Comparison of ENCODE assay signal across 14 cellular contexts in genomic region chr9:109453210-109453842, GRCh38. TPM values are rescaled to one million over a fixed set of nuclear protein-coding genes. Genes with fewer than 3 reads are reported as not detected.
DNase-seq lines count a peak whose midpoint lies in the region; ATAC-seq, FAIRE-seq and TF ChIP-seq lines count a peak whose summit lies in the region.
"Had no signal": no experiment of that assay in that cellular context is flagged by ENCODE, and none has a peak within 500 bp of the region (broad histone marks: within the 10 kb centered on the region; RNA-seq: fewer than 3 reads in every experiment).

No MANE protein-coding gene starts in this region.

- H3K27me3 ChIP-seq in cardiac muscle cell, result no peaks in the 10 kb centered on the region
- H3K27me3 ChIP-seq in HepG2 (ENCODE audit: control insufficient read depth in 1 of 2, insufficient read depth in 2 of 2, low read length in 2 of 2), result no peaks in the 10 kb centered on the region

- no peaks in the 10 kb centered on the region for H3K27me3 Mint-ChIP-seq in type B pancreatic cell

- CTCF ChIA-PET in HepG2 (lab: Yijun Ruan, JAX; ENCODE audit: low intra/inter-chr PET ratio, low total read pairs), result no interaction called here

- H3K4me1 ChIP-seq in cardiac muscle cell (ENCODE audit: low read depth) (peaks cover 5% of the 10 kb centered on the region), HepG2 (ENCODE audit: insufficient read depth, low read length) (no peaks in the 10 kb centered on the region)

- TF ChIP-seq CTCF in cardiac muscle cell (IDR thresholded peaks at IDR 0.05; ENCODE audit: low read depth, low read length), result no peak
- TF ChIP-seq CTCF in type B pancreatic cell (conservative IDR thresholded peaks at IDR 0.05), result no peak
- no peak for TF ChIP-seq CTCF in HepG2 (CRISPR knock-in tag; IDR thresholded peaks at IDR 0.05)

- TF ChIP-seq POLR2A in HepG2 (IDR thresholded peaks at IDR 0.05; ENCODE audit: insufficient read depth in 1 of 2, low read depth in 2 of 2, low read length in 2 of 2), result no peak

- intact Hi-C loops in Right ventricle myocardium inferior (cut with DNase I) (no loop called here), HepG2 (cut with micrococcal nuclease; ENCODE audit: unreplicated experiment) (no loop called here)

- in situ Hi-C loops in HepG2 (cut with HindIII; ENCODE audit: extremely low pct_ligation_motif_present, low pct_unique_long_range_greater_than_20kb), result no loop called here

- no peak overlapping the region for H3K4me3 Mint-ChIP-seq in type B pancreatic cell
- H3K4me3 Mint-ChIP-seq: activated CD8-positive, alpha-beta T cell treated with anti-CD3 and anti-CD28 coated beads, Interleukin-2, amount 10 ng/mL, durations not matched to agents 7 days and 5 days had no signal

- 86% methylated on average over 3 of the region's 3 CpGs for WGBS in HepG2 (ENCODE audit: low lambda C conversion rate)

- TF ChIP-seq RAD21 in HepG2 (CRISPR knock-in tag; IDR thresholded peaks at IDR 0.05), result no peak

- H3K36me3 ChIP-seq in cardiac muscle cell (no peaks in the 10 kb centered on the region), HepG2 (replicated peaks in 1 of 2; ENCODE audit: control insufficient read depth in 1 of 2, insufficient read depth in 2 of 2, low read length in 2 of 2) (peaks cover 0 to 31% of the 10 kb centered on the region in 2 experiments; a peak in 3 of 5 replicates)

- H3K4me2 ChIP-seq in HepG2 (ENCODE audit: low read depth, low read length), result no peak overlapping the region

- H3K4me1 Mint-ChIP-seq in type B pancreatic cell (ENCODE audit: unreplicated experiment), result peaks cover 5% of the 10 kb centered on the region

- H2AFZ ChIP-seq in HepG2 (ENCODE audit: low read length), result no peak overlapping the region

- H3K27ac ChIP-seq in cardiac muscle cell (peak overlapping the region; percentile 39), HepG2 (ENCODE audit: extremely low read length, insufficient read depth, low read length) (no peak overlapping the region)

- no peak for FAIRE-seq in HepG2 (lab: Jason Lieb, UNC)
- FAIRE-seq: A204.1, frontal cortex, small intestine had no signal

- no peak overlapping the region for H3K9ac ChIP-seq in HepG2 (ENCODE audit: insufficient read depth, low read depth, low read length)

- DNase-seq in cardiac muscle cell (ENCODE audit: low read depth in 1 of 2, low spot score in 1 of 2) (peak in 1 of 2 donors; percentile 87), Right ventricle myocardium inferior (ENCODE audit: missing footprints) (no peak), amniotic epithelial cell (ENCODE audit: low read depth) (peak; percentile 99), glomerular visceral epithelial cell (ENCODE audit: extremely low spot score) (peak; percentile 12), type B pancreatic cell (ENCODE audit: extremely low spot score, unreplicated experiment) (no peak), HepG2 (ENCODE audit: low spot score) (no peak)
- DNase-seq in activated naive CD4-positive, alpha-beta T cell treated with anti-CD3 and anti-CD28 coated beads, Interleukin-2, amount 50 U/mL, for 16 hours, result no peak
- DNase-seq: activated CD8-positive, alpha-beta T cell treated with anti-CD3 and anti-CD28 coated beads, Interleukin-2, amount 10 ng/mL, durations not matched to agents 7 days and 5 days; amygdala; NCI-H2029; small intestine had no signal

- peak overlapping the region; percentile 67 for H3K27ac Mint-ChIP-seq in type B pancreatic cell
- H3K27ac Mint-ChIP-seq: activated CD8-positive, alpha-beta T cell treated with anti-CD3 and anti-CD28 coated beads, Interleukin-2, amount 10 ng/mL, durations not matched to agents 7 days and 5 days had no signal

- H3K4me3 ChIP-seq in cardiac muscle cell (no peak overlapping the region), HepG2 (replicated peaks in 1 of 3; ENCODE audit: insufficient read depth in 1 of 3, low read depth in 2 of 3, low read length in 3 of 3) (no peak overlapping the region)

- H3K79me2 ChIP-seq in HepG2 (ENCODE audit: insufficient read depth, low read length), result no peaks in the 10 kb centered on the region

- H3K36me3 Mint-ChIP-seq in type B pancreatic cell, result no peaks in the 10 kb centered on the region

- ATAC-seq in Right ventricle myocardium inferior, result no peak
- no peak for ATAC-seq in HG02610 (IDR thresholded peaks at IDR 0.05; ENCODE audit: unreplicated experiment)
- ATAC-seq in HepG2, result no peak
- ATAC-seq: activated CD8-positive, alpha-beta T cell treated with anti-CD3 and anti-CD28 coated beads, Interleukin-2, amount 10 ng/mL, durations not matched to agents 7 days and 5 days had no signal

- TF ChIP-seq EP300 in HepG2 (IDR thresholded peaks at IDR 0.05; ENCODE audit: low read depth in 2 of 2, low read length in 2 of 2), result no peak
- TF ChIP-seq EP300 in HepG2 (CRISPR knock-in tag; IDR thresholded peaks at IDR 0.05; ENCODE audit: borderline replicate concordance), result no peak

- no TSS peak for BruUV-seq in HepG2 (replicated peaks; lab: Mats Ljungman, UMichigan)

- H3K9me3 ChIP-seq in cardiac muscle cell (ENCODE audit: low read depth) (no peaks in the 10 kb centered on the region), HepG2 (ENCODE audit: low read length) (no peaks in the 10 kb centered on the region)

- POLR2A ChIA-PET in HepG2 (lab: Yijun Ruan, JAX), result no interaction called here

- no peaks in the 10 kb centered on the region for H3K9me3 Mint-ChIP-seq in type B pancreatic cell

- H4K20me1 ChIP-seq in HepG2 (ENCODE audit: insufficient read depth, low read length), result no peaks in the 10 kb centered on the region

TF ChIP-seq in HepG2, 621 proteins besides CTCF, POLR2A, EP300 and RAD21 (continues in another document):
- no peak for TF ChIP-seq FOXP4 (CRISPR knock-in tag; IDR thresholded peaks at IDR 0.05)
- no peak for TF ChIP-seq ZNF337 (CRISPR knock-in tag; IDR thresholded peaks at IDR 0.05; ENCODE audit: borderline replicate concordance, low read depth)
- no peak for TF ChIP-seq ZNF572 (CRISPR knock-in tag; IDR thresholded peaks at IDR 0.05)
- no peak for TF ChIP-seq ATRX (CRISPR knock-in tag; IDR thresholded peaks at IDR 0.05; ENCODE audit: borderline replicate concordance)
- no peak for TF ChIP-seq ZNF672 (CRISPR knock-in tag; IDR thresholded peaks at IDR 0.05)
- no peak for TF ChIP-seq RFX3 (CRISPR knock-in tag; IDR thresholded peaks at IDR 0.05)
- no peak for TF ChIP-seq TSC22D2 (CRISPR knock-in tag; IDR thresholded peaks at IDR 0.05; ENCODE audit: borderline replicate concordance)
- TF ChIP-seq, protein P1, sequence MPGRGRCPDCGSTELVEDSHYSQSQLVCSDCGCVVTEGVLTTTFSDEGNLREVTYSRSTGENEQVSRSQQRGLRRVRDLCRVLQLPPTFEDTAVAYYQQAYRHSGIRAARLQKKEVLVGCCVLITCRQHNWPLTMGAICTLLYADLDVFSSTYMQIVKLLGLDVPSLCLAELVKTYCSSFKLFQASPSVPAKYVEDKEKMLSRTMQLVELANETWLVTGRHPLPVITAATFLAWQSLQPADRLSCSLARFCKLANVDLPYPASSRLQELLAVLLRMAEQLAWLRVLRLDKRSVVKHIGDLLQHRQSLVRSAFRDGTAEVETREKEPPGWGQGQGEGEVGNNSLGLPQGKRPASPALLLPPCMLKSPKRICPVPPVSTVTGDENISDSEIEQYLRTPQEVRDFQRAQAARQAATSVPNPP (CRISPR knock-in tag; IDR thresholded peaks at IDR 0.05), result no peak
- TF ChIP-seq ATF3 (CRISPR knock-in tag; IDR thresholded peaks at IDR 0.05), result no peak

RNA-seq across cellular contexts. Expression of gene PTPN3, which starts 44.8 kb away (rescaled TPM):
- total RNA-seq in cardiac muscle cell (2.1 and 2.2 TPM in 2 replicates), Right ventricle myocardium inferior (46.7 TPM), type B pancreatic cell (ENCODE audit: low replicate concordance) (4.9 and 8.1 TPM in 2 replicates), HepG2 (2016; rRNA removed; fragmentation: Illumina TruSeq; extraction: Trizol) (5.6 and 7.9 TPM in 2 replicates)
- polyA plus RNA-seq in cardiac muscle cell (0.84 and 4.2 TPM in 2 replicates), HepG2 (2011; rRNA removed) (17.2 and 20.5 TPM in 2 replicates)
- total RNA-seq in HepG2 (2016; cell fraction: cytosol; rRNA removed; fragmentation: Illumina TruSeq; extraction: Trizol; ENCODE audit: low read depth), result 1.3 TPM in 2 replicates
- 5.7 and 6.8 TPM in 2 replicates for total RNA-seq in HepG2 (2016; cell fraction: insoluble cytoplasmic fraction; rRNA removed; fragmentation: Illumina TruSeq; extraction: Trizol)
- total RNA-seq in HepG2 (2016; cell fraction: membrane; rRNA removed; fragmentation: Illumina TruSeq; extraction: Trizol), result 3.7 and 4.9 TPM in 2 replicates
- 4.9 and 6.4 TPM in 2 replicates for total RNA-seq in HepG2 (2016; cell fraction: nucleus; rRNA removed; fragmentation: Illumina TruSeq; extraction: Trizol)
- polyA plus RNA-seq in HepG2 (2011; cell fraction: cytosol; rRNA removed), result 9.8 and 14.5 TPM in 2 replicates
- 18.5 and 18.8 TPM in 2 replicates for polyA plus RNA-seq in HepG2 (2011; cell fraction: nucleus; rRNA removed)
- 6.4 and 8.5 TPM in 2 replicates for polyA plus RNA-seq in HepG2 (2012)
- 0.68 and 1.0 TPM in 2 replicates for polyA plus RNA-seq in HepG2 (2016; cell fraction: cytosol; fragmentation: Illumina TruSeq; extraction: Trizol; ENCODE audit: low read depth)
- 6.0 and 7.7 TPM in 2 replicates for polyA plus RNA-seq in HepG2 (2016; cell fraction: insoluble cytoplasmic fraction; fragmentation: Illumina TruSeq; extraction: Trizol; ENCODE audit: low read depth)
- polyA plus RNA-seq in HepG2 (2016; cell fraction: membrane; fragmentation: Illumina TruSeq; extraction: Trizol; ENCODE audit: low read depth), result 1.8 and 2.7 TPM in 2 replicates
- 9.2 and 9.7 TPM in 2 replicates for polyA plus RNA-seq in HepG2 (2016; cell fraction: nucleus; fragmentation: Illumina TruSeq; extraction: Trizol; ENCODE audit: insufficient read depth, low read depth)
- 11.9 and 17.0 TPM in 2 replicates for polyA minus RNA-seq in HepG2 (2011; rRNA and poly(A)+ RNA removed; ENCODE audit: low replicate concordance)
- 7.4 and 10.0 TPM in 2 replicates for polyA minus RNA-seq in HepG2 (2011; cell fraction: cytosol; rRNA and poly(A)+ RNA removed)
- polyA minus RNA-seq in HepG2 (2011; cell fraction: nucleus; rRNA and poly(A)+ RNA removed), result 18.0 and 21.4 TPM in 2 replicates

Comparison
In these comparisons a context has a peak if more than half of its experiments do, and no peak if none do; other contexts are left out.
1. DNase-seq: peak in amniotic epithelial cell (single experiment) and glomerular visceral epithelial cell (single experiment); none in Right ventricle myocardium inferior (single experiment), type B pancreatic cell (single experiment), HepG2 (single experiment) and activated naive CD4-positive, alpha-beta T cell treated with anti-CD3 and anti-CD28 coated beads, Interleukin-2, amount 50 U/mL, for 16 hours (single experiment).